In genomic region chr2:226956659-226957058, GRCh38 we compare ENCODE assay signal across 25 cellular contexts.
"Had no signal": no experiment of that assay in that cellular context is flagged by ENCODE, and none has a peak within 500 bp of the region (broad histone marks: within the 10 kb centered on the region; RNA-seq: fewer than 3 reads in every experiment).

No MANE protein-coding gene starts in this region.

- H3K36me3 ChIP-seq: ascending aorta, ovary, upper lobe of left lung, vagina had no signal

- DNase-seq: activated CD4-positive, alpha-beta T cell treated with anti-CD3 and anti-CD28 coated beads for 36 hours; activated CD4-positive, alpha-beta T cell treated with anti-CD3 and anti-CD28 coated beads, Interleukin-2, amount 50 U/mL, for 4 hours; activated CD4-positive, CD25-positive, alpha-beta regulatory T cell; activated effector memory CD4-positive, alpha-beta T cell treated with anti-CD3 and anti-CD28 coated beads, Interleukin-2, amount 50 U/mL, for 16 hours; activated naive CD4-positive, alpha-beta T cell treated with anti-CD3 and anti-CD28 coated beads for 36 hours; activated naive CD8-positive, alpha-beta T cell treated with anti-CD3 and anti-CD28 coated beads for 36 hours; activated T-cell treated with anti-CD3 and anti-CD28 coated beads for 4 hours; caudate nucleus; head of caudate nucleus; kidney glomerular epithelial cell; midbrain; naive thymus-derived CD4-positive, alpha-beta T cell; ovary; retina; stimulated activated CD4-positive, alpha-beta T cell treated with anti-CD3 and anti-CD28 coated beads, Interleukin-1b, Interleukin-23, amount 100 ng/mL, for 48 hours; stimulated activated CD4-positive, alpha-beta T cell treated with anti-CD3 and anti-CD28 coated beads, Interleukin-4, amount 100 ng/mL, for 4 hours; stimulated activated CD8-positive, alpha-beta memory T cell treated with anti-CD3 and anti-CD28 coated beads, Interleukin-4, amount 100 ng/mL, for 48 hours; stimulated activated naive CD8-positive, alpha-beta T cell treated with anti-CD3 and anti-CD28 coated beads, Interleukin-15, amount 100 ng/mL, for 72 hours; substantia nigra; T-helper 1 cell had no signal

- H3K4me1 ChIP-seq: upper lobe of left lung, vagina had no signal

- H3K4me3 ChIP-seq: ascending aorta, ovary, smooth muscle cell, upper lobe of left lung, vagina had no signal

- ATAC-seq: activated CD4-positive, alpha-beta T cell treated with anti-CD3 and anti-CD28 coated beads for 36 hours; naive thymus-derived CD4-positive, alpha-beta T cell; stimulated activated memory B cell treated with anti-CD40 and anti-IgM and Interleukin-4, amounts not matched to agents 10 μg/mL and 1 μg/mL and 100 μg/mL, for 72 hours; stimulated activated naive CD8-positive, alpha-beta T cell treated with anti-CD3 and anti-CD28 coated beads, Interleukin-15, amount 100 ng/mL, for 72 hours had no signal

- H3K27ac ChIP-seq: ascending aorta, ovary, upper lobe of left lung, vagina had no signal

- H3K27me3 ChIP-seq: ascending aorta, ovary, upper lobe of left lung, vagina had no signal

- H3K9me3 ChIP-seq: ascending aorta, ovary, upper lobe of left lung, vagina had no signal
